In genomic region chr17:82127315-82127595, GRCh38 we compare ENCODE assay signal across 21 cellular contexts. TPM values are rescaled to one million over a fixed set of nuclear protein-coding genes. Genes with fewer than 3 reads are reported as not detected.
DNase-seq lines count a peak whose midpoint lies in the region; ATAC-seq and TF ChIP-seq lines count a peak whose summit lies in the region.
"Had no signal": no experiment of that assay in that cellular context is flagged by ENCODE, and none has a peak within 500 bp of the region (broad histone marks: within the 10 kb centered on the region; RNA-seq: fewer than 3 reads in every experiment).

No MANE protein-coding gene starts in this region.

- intact Hi-C loops in spleen (cut with DNase I; ENCODE audit: low total_unique reads) = no loop called here
- intact Hi-C loops in gastrocnemius medialis (cut with DNase I; ENCODE audit: low total_unique reads) = no loop called here

- H2AFZ ChIP-seq in Loucy (ENCODE audit: low read length) = no peak overlapping the region

- H3K4me3 ChIP-seq in Loucy (ENCODE audit: low read length, poor library complexity, severe bottlenecking) (peak overlapping the region; percentile 54), spleen (no peak overlapping the region), gastrocnemius medialis (no peak overlapping the region)
- H3K4me3 ChIP-seq: colonic mucosa, esophagus muscularis mucosa, sigmoid colon, SJSA1 had no signal

- H3K36me3 Mint-ChIP-seq in activated naive CD4-positive, alpha-beta T cell treated with anti-CD3 and anti-CD28 coated beads, Interleukin-2, amount 10 ng/mL, durations not matched to agents 7 days and 5 days = peaks cover 15% of the 10 kb centered on the region
- peaks cover 0 to 10% of the 10 kb centered on the region in 2 donors for H3K36me3 Mint-ChIP-seq in activated naive CD4-positive, alpha-beta T cell treated with anti-CD3 and anti-CD28 coated beads, Interleukin-2, amount 50 U/mL, for 72 hours
- H3K36me3 Mint-ChIP-seq: IgD-negative memory B cell had no signal

- peaks cover 31% of the 10 kb centered on the region; the same call in 1 of the 2 replicates for H3K36me3 ChIP-seq in Loucy (ENCODE audit: insufficient read depth, low read length)
- H3K36me3 ChIP-seq in spleen = peaks cover 0 to 28% (median 0%) of the 10 kb centered on the region in 6 donors
- peaks cover 0 to 8% of the 10 kb centered on the region in 2 donors for H3K36me3 ChIP-seq in gastrocnemius medialis
- H3K36me3 ChIP-seq: colonic mucosa, SJSA1 had no signal

- peak overlapping the region; percentile 76 for H3K4me2 ChIP-seq in Loucy (ENCODE audit: low read depth, low read length, poor library complexity, severe bottlenecking)

- 76 to 85% (median 81%) methylated on average over 10 to 11 of the region's 11 CpGs; no CpG with 5 or more reads in 1 of the 5 donors for WGBS in spleen, 5 donors

- peak overlapping the region; percentile 62 for H3K9ac ChIP-seq in Loucy (ENCODE audit: low read depth, low read length, poor library complexity, severe bottlenecking)

- H3K9me3 ChIP-seq in Loucy (ENCODE audit: insufficient read depth, low read depth, low read length) = no peaks in the 10 kb centered on the region
- H3K9me3 ChIP-seq in spleen = no peaks in the 10 kb centered on the region
- no peaks in the 10 kb centered on the region for H3K9me3 ChIP-seq in gastrocnemius medialis
- H3K9me3 ChIP-seq: colonic mucosa, esophagus muscularis mucosa, sigmoid colon, SJSA1 had no signal

- H3K27me3 ChIP-seq in Loucy (ENCODE audit: insufficient read depth, low read length, poor library complexity, severe bottlenecking) (no peaks in the 10 kb centered on the region), spleen (replicated peaks in 1 of 7) (no peaks in the 10 kb centered on the region), gastrocnemius medialis (no peaks in the 10 kb centered on the region)
- H3K27me3 ChIP-seq: colonic mucosa, esophagus muscularis mucosa, sigmoid colon, SJSA1 had no signal

- no peaks in the 10 kb centered on the region for H3K9me2 ChIP-seq in Loucy (replicated peaks; ENCODE audit: low read depth, low read length)

- H4K20me1 ChIP-seq in Loucy (ENCODE audit: insufficient read depth, low read length, poor library complexity, severe bottlenecking) = no peaks in the 10 kb centered on the region

- TF ChIP-seq CTCF in Loucy (conservative IDR thresholded peaks at IDR 0.05; ENCODE audit: low read length) = no peak
- no peak for TF ChIP-seq CTCF in spleen (IDR thresholded peaks at IDR 0.05 in 8 of 11, conservative IDR thresholded peaks at IDR 0.05 in 3 of 11)
- no peak for TF ChIP-seq CTCF in gastrocnemius medialis (IDR thresholded peaks at IDR 0.05 in 4 of 5, conservative IDR thresholded peaks at IDR 0.05 in 1 of 5)

- peaks cover 66% of the 10 kb centered on the region for H3K4me1 Mint-ChIP-seq in activated naive CD4-positive, alpha-beta T cell treated with anti-CD3 and anti-CD28 coated beads, Interleukin-2, amount 10 ng/mL, durations not matched to agents 7 days and 5 days
- H3K4me1 Mint-ChIP-seq: IgD-negative memory B cell had no signal

- no peaks in the 10 kb centered on the region for H3K9me3 Mint-ChIP-seq in activated naive CD4-positive, alpha-beta T cell treated with anti-CD3 and anti-CD28 coated beads, Interleukin-2, amount 10 ng/mL, durations not matched to agents 7 days and 5 days
- no peaks in the 10 kb centered on the region for H3K9me3 Mint-ChIP-seq in activated naive CD4-positive, alpha-beta T cell treated with anti-CD3 and anti-CD28 coated beads, Interleukin-2, amount 50 U/mL, for 72 hours
- H3K9me3 Mint-ChIP-seq: IgD-negative memory B cell, neural crest cell had no signal

- peak overlapping the region; percentile 63 for H3K4me3 Mint-ChIP-seq in activated naive CD4-positive, alpha-beta T cell treated with anti-CD3 and anti-CD28 coated beads, Interleukin-2, amount 10 ng/mL, durations not matched to agents 7 days and 5 days
- H3K4me3 Mint-ChIP-seq: neural crest cell had no signal

- no peak for TF ChIP-seq POLR2A in spleen (IDR thresholded peaks at IDR 0.05)
- no peak for TF ChIP-seq POLR2A in gastrocnemius medialis (IDR thresholded peaks at IDR 0.05)

- CTCF ChIA-PET in activated naive CD4-positive, alpha-beta T cell treated with anti-CD3 and anti-CD28 coated beads, Interleukin-2, amount 10 ng/mL, durations not matched to agents 7 days and 5 days (lab: Charles Lee) = interaction anchor here (0.6 to 2.0 kb wide), 6 partner anchors 19 to 190 kb away, joined by 3 to 6 read pairs (median 4); partner anchors contain the start of genes CD7 and DCXR

- in situ Hi-C loops in gastrocnemius medialis (cut with MboI; ENCODE audit: low sequenced_read_pairs in 4 of 4) = loop anchor here in 1 of 4 donors (25.0 kb wide), 1 partner anchor 90 kb away; the partner anchor contains the start of genes DCXR and RAC3

- H3K27ac Mint-ChIP-seq in activated naive CD4-positive, alpha-beta T cell treated with anti-CD3 and anti-CD28 coated beads, Interleukin-2, amount 10 ng/mL, durations not matched to agents 7 days and 5 days = peak overlapping the region; percentile 100
- H3K27ac Mint-ChIP-seq in activated naive CD4-positive, alpha-beta T cell treated with anti-CD3 and anti-CD28 coated beads, Interleukin-2, amount 50 U/mL, for 72 hours = peak overlapping the region in 1 of 2 donors; percentile 77
- H3K27ac Mint-ChIP-seq: progenitor cell of endocrine pancreas had no signal

- H3F3A ChIP-seq in Loucy (ENCODE audit: low read depth) = 0 out of 2 replicates have a peak, but pooled peaks cover 3% of the 10 kb centered on the region

- H3K27me3 Mint-ChIP-seq in activated naive CD4-positive, alpha-beta T cell treated with anti-CD3 and anti-CD28 coated beads, Interleukin-2, amount 10 ng/mL, durations not matched to agents 7 days and 5 days = no peaks in the 10 kb centered on the region
- H3K27me3 Mint-ChIP-seq: IgD-negative memory B cell, progenitor cell of endocrine pancreas had no signal

- H3K79me2 ChIP-seq in Loucy (ENCODE audit: insufficient read depth, low read length) = peaks cover 4% of the 10 kb centered on the region; the same call in 1 of the 2 replicates

- H3K4me1 ChIP-seq in Loucy (ENCODE audit: insufficient read depth, low read length, poor library complexity, severe bottlenecking) (peaks cover 24% of the 10 kb centered on the region), spleen (peaks cover 0 to 11% (median 0%) of the 10 kb centered on the region in 6 donors), gastrocnemius medialis (no peaks in the 10 kb centered on the region)
- H3K4me1 ChIP-seq: colonic mucosa, esophagus muscularis mucosa, sigmoid colon had no signal

- ATAC-seq in activated naive CD4-positive, alpha-beta T cell treated with anti-CD3 and anti-CD28 coated beads, Interleukin-2, amount 50 U/mL, for 72 hours = peak; percentile 12 to 60
- ATAC-seq in HG03039 (IDR thresholded peaks at IDR 0.05; ENCODE audit: unreplicated experiment) (no peak), gastrocnemius medialis (no peak)

- no peak for DNase-seq in activated naive CD4-positive, alpha-beta T cell treated with anti-CD3 and anti-CD28 coated beads, Interleukin-2, amount 10 ng/mL, durations not matched to agents 7 days and 5 days
- DNase-seq in activated naive CD4-positive, alpha-beta T cell treated with Interleukin-2 at 50 U/mL for 16 hours = no peak
- no peak for DNase-seq in activated naive CD4-positive, alpha-beta T cell treated with anti-CD3 and anti-CD28 coated beads, Interleukin-2, amount 50 U/mL, for 72 hours (ENCODE audit: low spot score in 2 of 2)
- no peak for DNase-seq in spleen
- no peak for DNase-seq in gastrocnemius medialis
- DNase-seq in stimulated activated CD4-positive, alpha-beta T cell treated with anti-CD3 and anti-CD28 coated beads, Interleukin-4, amount 100 ng/mL, for 1 hour = no peak
- DNase-seq: colonic mucosa, DMS153, NCI-H1105 treated with DMSO at 0.1 percent for 48 hours, NCI-H2029 treated with DMSO at 0.1 percent for 48 hours, NCI-H345, NCI-H748 treated with DMSO at 0.1 percent for 48 hours, sigmoid colon, trophoblast cell had no signal

- H3K27ac ChIP-seq in spleen (peak overlapping the region in 5 of 8 donors; percentile 41 to 85 (median 74)), gastrocnemius medialis (no peak overlapping the region)
- H3K27ac ChIP-seq: colonic mucosa, esophagus muscularis mucosa, sigmoid colon, SJSA1 had no signal

RNA-seq across cellular contexts. Expression of gene FASN, which starts 29.2 kb away (rescaled TPM):
- total RNA-seq in activated naive CD4-positive, alpha-beta T cell treated with anti-CD3 and anti-CD28 coated beads, Interleukin-2, amount 50 U/mL, for 72 hours = 100 to 1,000 TPM in 1 of 2 donors, 10 to 100 TPM in 1; 82.6 to 171 TPM
- total RNA-seq in spleen (10 to 100 TPM; 20.6 to 45.2 (median 22.3) TPM), gastrocnemius medialis (10 to 100 TPM; 16.3 to 34.5 (median 26.3) TPM)
- 10 to 100 TPM in 1 of 3 donors, 1 to 10 TPM in 2; 9.3 to 14.7 (median 9.3) TPM for polyA plus RNA-seq in spleen

Comparison
In these comparisons a context has a peak if more than half of its experiments do, and no peak if none do; other contexts are left out.
1. ATAC-seq: peak in activated naive CD4-positive, alpha-beta T cell treated with anti-CD3 and anti-CD28 coated beads, Interleukin-2, amount 50 U/mL, for 72 hours (2 of 2); none in HG03039 (single experiment) and gastrocnemius medialis (0 of 2).
2. H3K27ac ChIP-seq: peak in spleen (5 of 8); none in gastrocnemius medialis (0 of 4).